In genomic region chr1:79726911-79727310, GRCh38 we compare ENCODE assay signal across 23 cellular contexts.
"Had no signal": no experiment of that assay in that cellular context is flagged by ENCODE, and none has a peak within 500 bp of the region (broad histone marks: within the 10 kb centered on the region; RNA-seq: fewer than 3 reads in every experiment).

No MANE protein-coding gene starts in this region.

- H3K9me3 ChIP-seq: body of pancreas, neutrophil, ovary, prostate gland, thyroid gland had no signal

- H3K4me1 ChIP-seq: left ventricle myocardium inferior, prostate gland, thyroid gland had no signal

- H3K36me3 ChIP-seq: cardiac muscle cell, left ventricle myocardium inferior, neutrophil, ovary, prostate gland, thyroid gland had no signal

- H3K27me3 ChIP-seq: cardiac muscle cell, dorsolateral prefrontal cortex, neutrophil, ovary, thyroid gland had no signal

- H3K4me3 ChIP-seq: body of pancreas, cardiac muscle cell, dorsolateral prefrontal cortex, left ventricle myocardium inferior, ovary, prostate gland, thyroid gland had no signal

- ATAC-seq: activated T-cell treated with anti-CD3 and anti-CD28 coated beads, Interleukin-2, amount 50 U/mL, for 4 hours; body of pancreas; effector memory CD8-positive, alpha-beta T cell; esophagus mucosa; natural killer cell had no signal

- H3K27ac ChIP-seq: body of pancreas, cardiac muscle cell, left ventricle myocardium inferior, neutrophil, ovary, thyroid gland had no signal

- DNase-seq: activated CD4-positive, alpha-beta T cell treated with anti-CD3 and anti-CD28 coated beads, Interleukin-2, amount 50 U/mL, for 4 hours; activated CD8-positive, alpha-beta memory T cell treated with anti-CD3 and anti-CD28 coated beads for 24 hours; activated CD8-positive, alpha-beta memory T cell treated with anti-CD3 and anti-CD28 coated beads, Interleukin-2, amount 50 U/mL, for 4 hours; activated naive CD4-positive, alpha-beta T cell; activated T-cell treated with anti-CD3 and anti-CD28 coated beads, Interleukin-2, amount 50 U/mL, for 4 hours; amniotic stem cell; body of pancreas; effector memory CD8-positive, alpha-beta T cell; immature natural killer cell; kidney glomerular epithelial cell; left ventricle myocardium inferior; mammary epithelial cell; natural killer cell; ovary; stimulated activated CD4-positive, alpha-beta T cell treated with anti-CD3 and anti-CD28 coated beads, Interleukin-4, amount 100 ng/mL, for 24 hours; stimulated activated naive CD4-positive, alpha-beta T cell treated with Interleukin-2 at 50 U/mL for 16 hours; T-helper 9 cell; thyroid gland had no signal
